Comparison of ENCODE assay signal across 8 cellular contexts in genomic region chr5:138177936-138178515, GRCh38. TPM values are rescaled to one million over a fixed set of nuclear protein-coding genes. Genes with fewer than 3 reads are reported as not detected.
DNase-seq lines count a peak whose midpoint lies in the region; ATAC-seq and TF ChIP-seq lines count a peak whose summit lies in the region.

No MANE protein-coding gene starts in this region.

- H3K27me3 ChIP-seq in ectodermal cell (ENCODE audit: control insufficient read depth, insufficient read depth, low read length, poor library complexity, severe bottlenecking) = no peaks in the 10 kb centered on the region
- H3K27me3 ChIP-seq in lung (ENCODE audit: control insufficient read depth, insufficient read depth) = no peaks in the 10 kb centered on the region

- H3K9me3 ChIP-seq in ectodermal cell (ENCODE audit: control insufficient read depth, low read length) (no peaks in the 10 kb centered on the region), lung (ENCODE audit: control insufficient read depth in 2 of 2, insufficient read depth in 1 of 2, low read length in 1 of 2) (no peaks in the 10 kb centered on the region)

- 0% methylated on average over 16 of the region's 16 CpGs for WGBS in ectodermal cell, 2 experiments
- 0% methylated on average over 16 of the region's 16 CpGs for WGBS in lung, 2 donors

- peak; percentile 4 for ATAC-seq in HG02678 (IDR thresholded peaks at IDR 0.05; ENCODE audit: unreplicated experiment)
- ATAC-seq in lung (ENCODE audit: insufficient read depth, low FRiP score) = no peak
- no peak for ATAC-seq in HG02571 (IDR thresholded peaks at IDR 0.05; ENCODE audit: unreplicated experiment)

- TF ChIP-seq CTCF in lung (IDR thresholded peaks at IDR 0.05; ENCODE audit: control extremely low read depth, extremely low read depth) = no peak

- peak overlapping the region; percentile 96 for H3K4me3 ChIP-seq in ectodermal cell (ENCODE audit: insufficient read depth, low read depth, low read length)
- H3K4me3 ChIP-seq in lung = peak overlapping the region; percentile 95

- H3K4me1 ChIP-seq in ectodermal cell (ENCODE audit: control insufficient read depth, insufficient read depth, low read length) = no peaks in the 10 kb centered on the region
- H3K4me1 ChIP-seq in lung (ENCODE audit: control insufficient read depth in 2 of 2, insufficient read depth in 2 of 2, low read length in 2 of 2) = peaks cover 2 to 3% of the 10 kb centered on the region in 2 donors

- H3K36me3 ChIP-seq in ectodermal cell (ENCODE audit: control insufficient read depth, insufficient read depth, low read length) = peaks cover 26% of the 10 kb centered on the region
- H3K36me3 ChIP-seq in lung (ENCODE audit: control insufficient read depth in 2 of 2, insufficient read depth in 2 of 2, low read length in 2 of 2) = peaks cover 14 to 15% of the 10 kb centered on the region in 2 donors

- H3K27ac ChIP-seq in ectodermal cell (ENCODE audit: insufficient read depth, low read depth, low read length, poor library complexity, severe bottlenecking) (peak overlapping the region; percentile 93), lung (ENCODE audit: low read depth in 1 of 2, low read length in 1 of 2) (peak overlapping the region; percentile 78 to 87), temporal lobe (ENCODE audit: low read depth, low read length) (peak overlapping the region; percentile 83)

- DNase-seq in EH (ENCODE audit: low read depth) = peak; percentile 39
- peak; percentile 7 to 13 for DNase-seq in SHP77 (lab: John Stamatoyannopoulos, UW)
- DNase-seq in lung (ENCODE audit: low spot score) = no peak
- no peak for DNase-seq in NCI-H1930 (lab: John Stamatoyannopoulos, UW)

RNA-seq across cellular contexts. Expression of gene BRD8, which starts 0.4 kb away (rescaled TPM):
- 128 TPM for polyA plus RNA-seq in ectodermal cell (2013, experiment 1 of 4)
- 127 TPM for polyA plus RNA-seq in ectodermal cell (2013, experiment 2 of 4)
- polyA plus RNA-seq in ectodermal cell (2013, experiment 3 of 4) = 94.9 TPM
- 101 TPM for polyA plus RNA-seq in ectodermal cell (2013, experiment 4 of 4)
- 10 to 100 TPM; 38.4 to 80.1 TPM for total RNA-seq in lung
- polyA plus RNA-seq in lung = 10 to 100 TPM; 23.3 to 28.6 TPM
- 44.5 TPM for total RNA-seq in temporal lobe

RNA-seq across cellular contexts. Expression of gene KIF20A, which starts 0.9 kb away (rescaled TPM):
- polyA plus RNA-seq in ectodermal cell (2013, experiment 1 of 4) = 78.0 TPM
- polyA plus RNA-seq in ectodermal cell (2013, experiment 2 of 4) = 66.6 TPM
- polyA plus RNA-seq in ectodermal cell (2013, experiment 3 of 4) = 85.7 TPM
- 82.4 TPM for polyA plus RNA-seq in ectodermal cell (2013, experiment 4 of 4)
- total RNA-seq in lung (1 to 10 TPM; 1.1 to 8.0 TPM), temporal lobe (2.2 TPM)
- polyA plus RNA-seq in lung = 1 to 10 TPM; 1.4 to 2.0 TPM

RNA-seq across cellular contexts. Expression of gene CDC23, which starts 35.1 kb away (rescaled TPM):
- polyA plus RNA-seq in ectodermal cell (2013, experiment 1 of 4) = 62.8 TPM
- 65.6 TPM for polyA plus RNA-seq in ectodermal cell (2013, experiment 2 of 4)
- 46.4 TPM for polyA plus RNA-seq in ectodermal cell (2013, experiment 3 of 4)
- polyA plus RNA-seq in ectodermal cell (2013, experiment 4 of 4) = 51.6 TPM
- 10 to 100 TPM; 19.8 to 41.8 TPM for total RNA-seq in lung
- polyA plus RNA-seq in lung = 10 to 100 TPM in 1 of 2 donors, 1 to 10 TPM in 1; 9.9 to 14.3 TPM
- total RNA-seq in temporal lobe = 22.4 TPM

RNA-seq across cellular contexts. Expression of gene NME5, which starts 38.8 kb away (rescaled TPM):
- 13.2 TPM for polyA plus RNA-seq in ectodermal cell (2013, experiment 1 of 4)
- 10.7 TPM for polyA plus RNA-seq in ectodermal cell (2013, experiment 2 of 4)
- 8.9 TPM for polyA plus RNA-seq in ectodermal cell (2013, experiment 3 of 4)
- 12.5 TPM for polyA plus RNA-seq in ectodermal cell (2013, experiment 4 of 4)
- total RNA-seq in lung = 10 to 100 TPM; 13.5 to 15.8 TPM
- polyA plus RNA-seq in lung = 10 to 100 TPM in 1 of 2 donors, 1 to 10 TPM in 1; 9.6 to 12.2 TPM
- total RNA-seq in temporal lobe = 11.8 TPM

Comparison
In these comparisons a context has a peak if more than half of its experiments do, and no peak if none do; other contexts are left out.
1. DNase-seq: peak in EH (single experiment) and SHP77 (2 of 2); none in lung (single experiment) and NCI-H1930 (0 of 2).
2. Peak in every context shown above with its lines, with median percentiles within 50 percentile points of each other: H3K27ac ChIP-seq.